In genomic region chr3:29374255-29374654, GRCh38 we compare ENCODE assay signal across 24 cellular contexts.
"Had no signal": no experiment of that assay in that cellular context is flagged by ENCODE, and none has a peak within 500 bp of the region (broad histone marks: within the 10 kb centered on the region; RNA-seq: fewer than 3 reads in every experiment).

No MANE protein-coding gene starts in this region.

- H3K4me3 Mint-ChIP-seq: activated CD4-positive, alpha-beta memory T cell treated with anti-CD3 and anti-CD28 coated beads for 36 hours; activated CD4-positive, alpha-beta T cell treated with anti-CD3 and anti-CD28 coated beads, Interleukin-2, amount 10 ng/mL, durations not matched to agents 7 days and 5 days; activated naive CD4-positive, alpha-beta T cell treated with anti-CD3 and anti-CD28 coated beads for 36 hours; activated naive CD8-positive, alpha-beta T cell; activated T-cell treated with anti-CD3 and anti-CD28 coated beads, Interleukin-2, amount 50 U/mL, for 4 hours; T-cell had no signal

- ATAC-seq: activated T-cell treated with anti-CD3 and anti-CD28 coated beads, Interleukin-2, amount 50 U/mL, for 4 hours; PC-3; T-cell had no signal

- H3K36me3 Mint-ChIP-seq: activated CD4-positive, alpha-beta memory T cell treated with anti-CD3 and anti-CD28 coated beads for 36 hours; activated naive CD8-positive, alpha-beta T cell; T-cell had no signal

- H3K27me3 Mint-ChIP-seq: activated CD4-positive, alpha-beta memory T cell treated with anti-CD3 and anti-CD28 coated beads for 36 hours; activated CD4-positive, alpha-beta T cell treated with anti-CD3 and anti-CD28 coated beads, Interleukin-2, amount 10 ng/mL, durations not matched to agents 7 days and 5 days; T-cell had no signal

- H3K27me3 ChIP-seq: MG63 had no signal

- H3K9me3 Mint-ChIP-seq: activated CD4-positive, alpha-beta memory T cell treated with anti-CD3 and anti-CD28 coated beads for 36 hours; activated naive CD4-positive, alpha-beta T cell treated with anti-CD3 and anti-CD28 coated beads for 36 hours; activated T-cell treated with anti-CD3 and anti-CD28 coated beads, Interleukin-2, amount 50 U/mL, for 4 hours had no signal

- FAIRE-seq: bronchial epithelial cell, TTC549 had no signal

- H3K27ac Mint-ChIP-seq: activated CD4-positive, alpha-beta memory T cell treated with anti-CD3 and anti-CD28 coated beads for 36 hours; activated CD4-positive, alpha-beta T cell treated with anti-CD3 and anti-CD28 coated beads, Interleukin-2, amount 10 ng/mL, durations not matched to agents 7 days and 5 days; activated naive CD4-positive, alpha-beta T cell treated with anti-CD3 and anti-CD28 coated beads for 36 hours; activated naive CD8-positive, alpha-beta T cell; T-cell had no signal

- H3K4me3 ChIP-seq: MG63, SK-N-MC had no signal

- H3K27ac ChIP-seq: SK-N-MC had no signal

- H3K9me3 ChIP-seq: MG63 had no signal

- H3K4me1 Mint-ChIP-seq: activated CD4-positive, alpha-beta T cell treated with anti-CD3 and anti-CD28 coated beads, Interleukin-2, amount 10 ng/mL, durations not matched to agents 7 days and 5 days; T-cell had no signal

- H3K36me3 ChIP-seq: MG63 had no signal

- DNase-seq: activated CD4-positive, alpha-beta memory T cell treated with anti-CD3 and anti-CD28 coated beads for 36 hours; activated CD4-positive, alpha-beta T cell treated with anti-CD3 and anti-CD28 coated beads, Interleukin-2, amount 10 ng/mL, durations not matched to agents 7 days and 5 days; activated CD4-positive, CD25-positive, alpha-beta regulatory T cell; activated CD8-positive, alpha-beta memory T cell treated with anti-CD3 and anti-CD28 coated beads for 24 hours; activated effector memory CD4-positive, alpha-beta T cell treated with anti-CD3 and anti-CD28 coated beads, Interleukin-2, amount 50 U/mL, for 16 hours; activated naive CD4-positive, alpha-beta T cell treated with anti-CD3 and anti-CD28 coated beads for 36 hours; activated T-cell treated with anti-CD3 and anti-CD28 coated beads, Interleukin-2, amount 50 U/mL, for 4 hours; anterior cingulate cortex; central memory CD4-positive, alpha-beta T cell; MG63; MV-4-11; NCI-H1092 treated with DMSO at 0.1 percent for 48 hours; NCI-H1436; NCI-H187; NCI-H2081; NCI-H510A treated with DMSO at 0.1 percent for 48 hours; PC-3; T-cell; T-helper 2 cell; T1000 had no signal
